ENCODE assay signal across 10 cellular contexts in genomic region chr5:80967500-80968181, GRCh38. TPM values are rescaled to one million over a fixed set of nuclear protein-coding genes. Genes with fewer than 3 reads are reported as not detected.
DNase-seq lines count a peak whose midpoint lies in the region; ATAC-seq and TF ChIP-seq lines count a peak whose summit lies in the region.
"Had no signal": no experiment of that assay in that cellular context is flagged by ENCODE, and none has a peak within 500 bp of the region (broad histone marks: within the 10 kb centered on the region; RNA-seq: fewer than 3 reads in every experiment).

No MANE protein-coding gene starts in this region.

- intact Hi-C loops in mucosa of descending colon (cut with DNase I, micrococcal nuclease): no loop called here

- peak; percentile 15 for DNase-seq in AG20443 (ENCODE audit: low spot score)
- DNase-seq in LNCaP clone FGC (ENCODE audit: low read depth): peak; percentile 92
- DNase-seq in central memory CD8-positive, alpha-beta T cell (ENCODE audit: low spot score in 2 of 2): no peak
- peak in 1 of 3 donors; percentile 70 for DNase-seq in mucosa of descending colon
- no peak for DNase-seq in mesenteric fat pad (ENCODE audit: low spot score)
- DNase-seq in HUDEP-2 (lab: John Stamatoyannopoulos, UW; ENCODE audit: unreplicated experiment in 76 of 76): no peak
- DNase-seq: MV-4-11 had no signal

- no peaks in the 10 kb centered on the region for H3K36me3 ChIP-seq in mucosa of descending colon (ENCODE audit: low read depth)

- H3K4me1 Mint-ChIP-seq in central memory CD8-positive, alpha-beta T cell: peaks cover 12% of the 10 kb centered on the region
- H3K4me1 Mint-ChIP-seq: neural crest cell had no signal

- H3K4me3 ChIP-seq in LNCaP clone FGC (ENCODE audit: low read depth, low read length) (no peak overlapping the region), mucosa of descending colon (no peak overlapping the region)

- H3K27ac Mint-ChIP-seq in central memory CD8-positive, alpha-beta T cell (ENCODE audit: low read depth): peak overlapping the region; percentile 49

- no peak overlapping the region for H3K4me3 Mint-ChIP-seq in central memory CD8-positive, alpha-beta T cell
- H3K4me3 Mint-ChIP-seq: neural crest cell had no signal

- peaks cover 5% of the 10 kb centered on the region for H3K36me3 Mint-ChIP-seq in central memory CD8-positive, alpha-beta T cell (ENCODE audit: insufficient read depth)

- H3K9me3 Mint-ChIP-seq in central memory CD8-positive, alpha-beta T cell: no peaks in the 10 kb centered on the region

- no peak for ATAC-seq in central memory CD8-positive, alpha-beta T cell (replicated peaks; ENCODE audit: extremely low read depth, poor library complexity, severe bottlenecking)
- ATAC-seq in mucosa of descending colon (peak; percentile 81), GM21825 (IDR thresholded peaks at IDR 0.05; ENCODE audit: unreplicated experiment) (no peak), HG02970 (IDR thresholded peaks at IDR 0.05; ENCODE audit: low FRiP score, unreplicated experiment) (no peak)

- H3K4me1 ChIP-seq in mucosa of descending colon (ENCODE audit: low read depth): no peaks in the 10 kb centered on the region

- TF ChIP-seq CTCF in LNCaP clone FGC (IDR thresholded peaks at IDR 0.05; ENCODE audit: control insufficient read depth, extremely low read depth, insufficient read depth): no peak
- TF ChIP-seq CTCF in mucosa of descending colon (IDR thresholded peaks at IDR 0.05): no peak

- H3K27me3 Mint-ChIP-seq in central memory CD8-positive, alpha-beta T cell: peaks cover 9% of the 10 kb centered on the region

- no peaks in the 10 kb centered on the region for H3K9me3 ChIP-seq in mucosa of descending colon

RNA-seq across cellular contexts. Expression of gene RASGRF2, which starts 7.5 kb away (rescaled TPM):
- total RNA-seq in mucosa of descending colon: 1 to 10 TPM; 2.0 to 8.0 (median 2.9) TPM
- total RNA-seq in mesenteric fat pad: 30.7 TPM

Comparison
In these comparisons a context has a peak if more than half of its experiments do, and no peak if none do; other contexts are left out.
1. DNase-seq: peak in AG20443 (single experiment) and LNCaP clone FGC (single experiment); none in central memory CD8-positive, alpha-beta T cell (0 of 2), mesenteric fat pad (single experiment) and HUDEP-2 (0 of 76).